13 cellular contexts compared by ENCODE assay signal in the genomic region with DNA sequence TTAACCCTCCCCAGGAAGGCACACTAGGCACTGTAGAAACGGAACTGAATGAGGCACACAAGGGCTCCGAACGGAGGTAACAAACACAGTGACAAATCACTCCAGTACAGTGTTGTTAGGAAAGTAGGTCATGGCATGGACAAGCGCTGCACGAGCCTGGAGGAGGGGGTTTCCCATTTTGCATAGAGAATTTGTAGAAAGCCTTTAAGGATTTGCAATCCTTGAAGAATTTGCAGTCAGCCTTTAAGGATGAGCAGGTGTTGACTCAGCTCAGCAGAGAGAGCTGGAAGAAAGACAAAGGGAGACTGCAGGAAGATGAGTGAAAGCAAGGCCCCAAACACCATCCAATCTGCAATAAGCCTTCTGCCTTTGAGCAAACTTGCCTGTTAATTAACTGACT. TPM values are rescaled to one million over a fixed set of nuclear protein-coding genes. Genes with fewer than 3 reads are reported as not detected.
DNase-seq lines count a peak whose midpoint lies in the region; ATAC-seq lines count a peak whose summit lies in the region.
"Had no signal": no experiment of that assay in that cellular context is flagged by ENCODE, and none has a peak within 500 bp of the region (broad histone marks: within the 10 kb centered on the region; RNA-seq: fewer than 3 reads in every experiment).

No MANE protein-coding gene starts in this region.

- no peak overlapping the region for H4K8ac ChIP-seq in trophoblast cell (ENCODE audit: low read depth, low read length)

- no peak overlapping the region for H3K14ac ChIP-seq in trophoblast cell (ENCODE audit: low read length)

- no peak overlapping the region for H3K18ac ChIP-seq in trophoblast cell (ENCODE audit: low read length)

- no peak overlapping the region for H2BK120ac ChIP-seq in trophoblast cell (ENCODE audit: insufficient read depth, low read length, poor library complexity)

- H3K79me1 ChIP-seq in trophoblast cell (ENCODE audit: low read length), result no peaks in the 10 kb centered on the region

- H3K4me1 ChIP-seq in SJSA1 (replicated peaks), result peaks cover 11% of the 10 kb centered on the region
- no peaks in the 10 kb centered on the region for H3K4me1 ChIP-seq in trophoblast cell (ENCODE audit: control insufficient read depth in 1 of 2, insufficient read depth in 2 of 2, low read length in 2 of 2)

- no peaks in the 10 kb centered on the region for H3K79me2 ChIP-seq in trophoblast cell (ENCODE audit: control insufficient read depth, insufficient read depth, low read length, poor library complexity)

- H3K23ac ChIP-seq in trophoblast cell (ENCODE audit: low read length), result no peak overlapping the region

- H3K4me2 ChIP-seq in trophoblast cell (ENCODE audit: low read length), result no peak overlapping the region

- DNase-seq in GM03348 (ENCODE audit: low spot score), result peak; percentile 57
- DNase-seq in SJSA1 (ENCODE audit: low read depth in 1 of 2, low spot score in 2 of 2), result peak; percentile 50 to 58
- peak; percentile 27 for DNase-seq in fibroblast of gingiva (ENCODE audit: low read depth)
- DNase-seq in trophoblast cell, result peak; percentile 8 to 22
- no peak for DNase-seq in NK-92 (lab: John Stamatoyannopoulos, UW; ENCODE audit: unreplicated experiment)
- no peak for DNase-seq in DMS53 (lab: John Stamatoyannopoulos, UW)
- DNase-seq in NCI-H1694 (lab: John Stamatoyannopoulos, UW), result no peak
- DNase-seq: activated CD4-positive, alpha-beta T cell treated with anti-CD3 and anti-CD28 coated beads for 4 hours; dermis blood vessel endothelial cell; naive thymus-derived CD4-positive, alpha-beta T cell; stimulated activated naive CD4-positive, alpha-beta T cell treated with Interleukin-2 at 50 U/mL for 16 hours had no signal

- H3K9ac ChIP-seq in trophoblast cell (ENCODE audit: low read length), result no peak overlapping the region

- H2BK12ac ChIP-seq in trophoblast cell (ENCODE audit: low read length), result no peak overlapping the region

- H2BK5ac ChIP-seq in trophoblast cell (ENCODE audit: low read depth, low read length, poor library complexity), result no peak overlapping the region

- WGBS in trophoblast cell (ENCODE audit: extremely low coverage, insufficient coverage, insufficient read length), result no CpG with 5 or more reads among the region's 5 CpGs

- no peak overlapping the region for H3K4ac ChIP-seq in trophoblast cell (ENCODE audit: low read depth, low read length)

- no peak overlapping the region for H4K12ac ChIP-seq in trophoblast cell (ENCODE audit: low read depth, low read length)

- no peaks in the 10 kb centered on the region for H3K9me3 ChIP-seq in SJSA1 (replicated peaks)
- H3K9me3 ChIP-seq in trophoblast cell (ENCODE audit: insufficient read depth, low read depth, low read length), result no peaks in the 10 kb centered on the region

- H3K27ac ChIP-seq in SJSA1 (no peak overlapping the region), trophoblast cell (ENCODE audit: low read depth, low read length) (no peak overlapping the region)

- no peak overlapping the region for H4K91ac ChIP-seq in trophoblast cell (ENCODE audit: low read depth, low read length)

- no peaks in the 10 kb centered on the region for H3K27me3 ChIP-seq in SJSA1 (replicated peaks)
- no peaks in the 10 kb centered on the region for H3K27me3 ChIP-seq in trophoblast cell (ENCODE audit: insufficient read depth, low read length)

- ATAC-seq in HG03571 (IDR thresholded peaks at IDR 0.05; ENCODE audit: unreplicated experiment), result no peak
- ATAC-seq: naive thymus-derived CD4-positive, alpha-beta T cell had no signal

- no peak overlapping the region for H2AK5ac ChIP-seq in trophoblast cell (ENCODE audit: low read length)

- H3K36me3 ChIP-seq in SJSA1 (no peaks in the 10 kb centered on the region), trophoblast cell (ENCODE audit: control insufficient read depth in 1 of 2, insufficient read depth in 2 of 2, low read length in 2 of 2) (no peaks in the 10 kb centered on the region)

- H3K4me3 ChIP-seq in SJSA1, result no peak overlapping the region
- H3K4me3 ChIP-seq in trophoblast cell (ENCODE audit: low read depth, low read length), result no peak overlapping the region

- H2AFZ ChIP-seq in trophoblast cell (ENCODE audit: insufficient read depth, low read length, poor library complexity), result no peak overlapping the region

RNA-seq across cellular contexts. Expression of a gene that starts 51.1 kb away (rescaled TPM):
- 7.8 and 13.4 TPM in 2 replicates for total RNA-seq in SJSA1 (2014; rRNA removed; shearing (Covaris generic))
- polyA plus RNA-seq in trophoblast cell (2013), result 0.08 and 0.14 TPM in 2 replicates
- polyA plus RNA-seq: IgD-negative memory B cell; naive thymus-derived CD4-positive, alpha-beta T cell had no signal

Comparison
In these comparisons a context has a peak if more than half of its experiments do, and no peak if none do; other contexts are left out.
1. DNase-seq: peak in GM03348 (single experiment), SJSA1 (2 of 2), fibroblast of gingiva (single experiment) and trophoblast cell (2 of 2); none in NK-92 (single experiment), DMS53 (single experiment) and NCI-H1694 (single experiment).